ENCODE assay signal across 8 cellular contexts in genomic region chr2:74516070-74516633, GRCh38. TPM values are rescaled to one million over a fixed set of nuclear protein-coding genes. Genes with fewer than 3 reads are reported as not detected.
DNase-seq lines count a peak whose midpoint lies in the region; ATAC-seq and TF ChIP-seq lines count a peak whose summit lies in the region.

No MANE protein-coding gene starts in this region.

- no peak for TF ChIP-seq RAD21 in neural cell (conservative IDR thresholded peaks at IDR 0.05)

- H3K4me2 ChIP-seq in neural cell (ENCODE audit: low read length): no peak overlapping the region

- no peaks in the 10 kb centered on the region for H3K9me3 ChIP-seq in neural cell (ENCODE audit: low read length)
- H3K9me3 ChIP-seq in subcutaneous abdominal adipose tissue (ENCODE audit: control insufficient read depth in 5 of 5, low read length in 5 of 5): no peaks in the 10 kb centered on the region

- no peaks in the 10 kb centered on the region for H3K79me2 ChIP-seq in neural cell (replicated peaks; ENCODE audit: insufficient read depth, low read length)

- ATAC-seq in HG02885 (IDR thresholded peaks at IDR 0.05; ENCODE audit: poor library complexity, unreplicated experiment) (peak; percentile 75), GM21717 (IDR thresholded peaks at IDR 0.05; ENCODE audit: unreplicated experiment) (no peak)

- no peak for TF ChIP-seq EP300 in neural cell (conservative IDR thresholded peaks at IDR 0.05; ENCODE audit: poor library complexity, severe bottlenecking)

- H3K36me3 ChIP-seq in neural cell (ENCODE audit: insufficient read depth, low read length) (no peaks in the 10 kb centered on the region), subcutaneous abdominal adipose tissue (ENCODE audit: control insufficient read depth in 5 of 5, insufficient read depth in 5 of 5, low read length in 5 of 5) (no peaks in the 10 kb centered on the region)

- no peak overlapping the region for H2AFZ ChIP-seq in neural cell (ENCODE audit: low read depth, low read length)

- H3K9me2 ChIP-seq in neural cell (ENCODE audit: insufficient read depth, low read length): no peaks in the 10 kb centered on the region

- H4K20me1 ChIP-seq in neural cell (ENCODE audit: insufficient read depth): no peaks in the 10 kb centered on the region

- H3K27ac ChIP-seq in neural cell (ENCODE audit: low read length) (no peak overlapping the region), subcutaneous abdominal adipose tissue (ENCODE audit: low read depth, low read length) (no peak overlapping the region)

- peaks cover 0 to 29% (median 24%) of the 10 kb centered on the region in 5 donors for H3K4me1 ChIP-seq in subcutaneous abdominal adipose tissue (ENCODE audit: control insufficient read depth in 5 of 5, insufficient read depth in 5 of 5, low read length in 5 of 5)

- peak; percentile 63 for DNase-seq in CD1c-positive myeloid dendritic cell (ENCODE audit: extremely low spot score)
- DNase-seq in activated T-cell treated with anti-CD3 and anti-CD28 coated beads for 4 hours: peak; percentile 75
- peak; percentile 44 for DNase-seq in fibroblast of mammary gland (ENCODE audit: low read depth)
- DNase-seq in NOMO-1 (lab: John Stamatoyannopoulos, UW; ENCODE audit: unreplicated experiment in 2 of 2): no peak

- H3K27me3 ChIP-seq in neural cell (ENCODE audit: insufficient read depth, low read depth, low read length) (peaks cover 99% of the 10 kb centered on the region), subcutaneous abdominal adipose tissue (ENCODE audit: control insufficient read depth in 5 of 5, insufficient read depth in 4 of 5, low read length in 5 of 5) (peaks cover 60 to 89% (median 74%) of the 10 kb centered on the region in 5 donors)

- H3K4me3 ChIP-seq in fibroblast of mammary gland (ENCODE audit: control insufficient read depth, low read depth, low read length) (no peak overlapping the region), neural cell (ENCODE audit: low read length) (peak overlapping the region; percentile 53), subcutaneous abdominal adipose tissue (ENCODE audit: low read depth in 1 of 5, low read length in 5 of 5) (peak overlapping the region in 4 of 5 donors; percentile 44 to 65 (median 48))

- no peak for TF ChIP-seq CTCF in fibroblast of mammary gland (conservative IDR thresholded peaks at IDR 0.05; ENCODE audit: control insufficient read depth, insufficient read depth, low read depth, low read length)
- no peak for TF ChIP-seq CTCF in neural cell (IDR thresholded peaks at IDR 0.05; ENCODE audit: poor library complexity, severe bottlenecking)

- H3K9ac ChIP-seq in neural cell (ENCODE audit: low read length) (no peak overlapping the region), subcutaneous abdominal adipose tissue (ENCODE audit: low read length in 5 of 5) (no peak overlapping the region)

- H3F3A ChIP-seq in neural cell (ENCODE audit: insufficient read depth, low read length, poor library complexity, severe bottlenecking): no peaks in the 10 kb centered on the region

TF ChIP-seq in neural cell, 6 proteins besides CTCF, POLR2A, EP300 and RAD21:
- no peak for TF ChIP-seq POLR2AphosphoS5 (IDR thresholded peaks at IDR 0.05)
- no peak for TF ChIP-seq SMC3 (conservative IDR thresholded peaks at IDR 0.05; ENCODE audit: poor library complexity)
- no peak for TF ChIP-seq REST (IDR thresholded peaks at IDR 0.05; ENCODE audit: borderline replicate concordance)
- TF ChIP-seq MXI1 (conservative IDR thresholded peaks at IDR 0.05; ENCODE audit: poor library complexity, severe bottlenecking): no peak
- no peak for TF ChIP-seq EZH2 (IDR thresholded peaks at IDR 0.05; ENCODE audit: borderline replicate concordance, insufficient read depth, low read length, poor library complexity, severe bottlenecking)
- TF ChIP-seq TAF1 (IDR thresholded peaks at IDR 0.05; ENCODE audit: low read depth): no peak
TF ChIP-seq in neural cell: peak in this region for 0.

RNA-seq across cellular contexts. Expression of gene TLX2, which starts 1.9 kb away (rescaled TPM):
- polyA plus RNA-seq in neural cell: not detected in 2 replicates
- polyA minus RNA-seq in neural cell: not detected in 2 replicates

RNA-seq across cellular contexts. Expression of gene PCGF1, which starts 8.7 kb away (rescaled TPM):
- 30.2 and 38.9 TPM in 2 replicates for polyA plus RNA-seq in neural cell
- polyA minus RNA-seq in neural cell: 22.9 and 27.9 TPM in 2 replicates

RNA-seq across cellular contexts. Expression of gene DQX1, which starts 9.9 kb away (rescaled TPM):
- 0.59 and 0.78 TPM in 2 replicates for polyA plus RNA-seq in neural cell
- polyA minus RNA-seq in neural cell: 0.35 and 0.49 TPM in 2 replicates

RNA-seq across cellular contexts. Expression of gene AUP1, which starts 13.4 kb away (rescaled TPM):
- 153 and 163 TPM in 2 replicates for polyA plus RNA-seq in neural cell
- 48.7 and 48.9 TPM in 2 replicates for polyA minus RNA-seq in neural cell

RNA-seq across cellular contexts. Expression of gene HTRA2, which starts 13.6 kb away (rescaled TPM):
- 126 and 141 TPM in 2 replicates for polyA plus RNA-seq in neural cell
- polyA minus RNA-seq in neural cell: 53.6 and 55.3 TPM in 2 replicates

Comparison
In these comparisons a context has a peak if more than half of its experiments do, and no peak if none do; other contexts are left out.
1. DNase-seq: peak in CD1c-positive myeloid dendritic cell (single experiment), activated T-cell treated with anti-CD3 and anti-CD28 coated beads for 4 hours (single experiment) and fibroblast of mammary gland (single experiment); none in NOMO-1 (0 of 2).